Comparison of ENCODE assay signal across 10 cellular contexts in the genomic region with DNA sequence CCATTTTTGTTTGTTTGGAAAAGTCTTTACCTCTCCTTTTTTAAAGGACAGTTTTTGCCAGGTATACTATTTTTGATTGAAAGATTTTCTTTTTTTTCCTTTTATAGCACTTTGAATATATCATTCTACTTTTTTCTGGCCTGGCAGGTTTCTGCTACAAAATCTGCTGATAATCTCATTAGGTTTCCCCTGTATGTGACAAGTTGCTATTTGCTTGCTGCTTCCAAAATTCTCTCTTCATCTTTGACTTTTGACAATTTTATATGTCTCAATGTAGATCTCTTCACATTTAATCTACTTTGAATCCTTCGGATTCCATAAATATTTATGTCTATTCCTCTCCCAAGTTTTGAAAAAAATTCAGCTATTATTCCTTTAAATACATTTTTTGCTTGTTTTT.
"Had no signal": no experiment of that assay in that cellular context is flagged by ENCODE, and none has a peak within 500 bp of the region (broad histone marks: within the 10 kb centered on the region; RNA-seq: fewer than 3 reads in every experiment).

No MANE protein-coding gene starts in this region.

- H3K27me3 Mint-ChIP-seq: IgD-negative memory B cell had no signal

- ATAC-seq: GM23338, HepG2 had no signal

- H2AFZ ChIP-seq: GM23338 had no signal

- H3K27ac Mint-ChIP-seq: GM23338, H9, HFFc6, IgD-negative memory B cell had no signal

- H3K27ac ChIP-seq: HL-60 had no signal

- H3K4me1 Mint-ChIP-seq: GM23338, H9, IgD-negative memory B cell had no signal

- H3K4me3 Mint-ChIP-seq: GM23338, H9, HFFc6, IgD-negative memory B cell had no signal

- FAIRE-seq: H1, H54, HepG2 had no signal

- DNase-seq: H9, HCEC 1CT, HFFc6, KBM-7 had no signal

- H3K4me3 ChIP-seq: GM23338 had no signal

- H3K4me2 ChIP-seq: GM23338 had no signal
